In the genomic region with DNA sequence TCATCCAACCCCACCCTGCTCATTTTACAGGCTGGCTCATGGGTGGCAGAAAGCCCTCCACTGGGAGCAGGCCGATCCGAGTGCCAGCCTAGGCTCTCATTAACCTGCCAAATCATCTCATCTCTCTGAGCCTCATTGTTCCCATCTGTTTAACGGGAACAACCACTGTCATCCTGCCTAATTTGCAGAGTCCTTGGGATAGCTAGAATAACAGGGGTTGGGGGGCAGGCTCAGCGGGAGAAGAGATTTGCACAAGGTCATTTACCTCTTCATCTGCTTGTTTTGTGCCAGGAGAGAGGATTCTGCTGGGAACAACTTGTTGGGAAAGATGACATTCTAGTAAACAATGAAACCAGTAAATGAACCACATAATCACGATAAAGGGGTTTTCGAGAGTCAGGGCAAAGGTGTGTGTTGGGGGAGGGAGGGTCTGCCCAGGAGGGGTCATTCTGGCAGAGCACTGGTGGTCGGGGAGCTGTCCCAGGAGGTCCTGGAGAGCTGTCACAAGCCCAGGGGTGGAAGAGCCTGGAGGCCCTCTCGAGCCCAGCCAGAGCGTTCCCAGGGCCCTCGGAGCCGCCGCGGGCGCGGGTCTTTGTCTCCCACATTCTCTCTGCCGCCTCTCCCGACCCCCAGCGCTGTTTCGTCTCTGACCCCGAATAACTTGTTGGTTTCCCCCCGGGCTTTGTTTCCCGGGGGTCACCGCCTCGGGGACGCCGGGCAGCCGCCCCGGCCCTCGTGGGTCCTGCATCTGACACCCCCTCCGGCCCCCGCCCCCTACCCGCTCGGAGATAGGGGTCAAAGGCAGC, we compare ENCODE assay signal across 1 cellular context.
TF ChIP-seq lines count a peak whose summit lies in the region.

No MANE protein-coding gene starts in this region.

TF ChIP-seq in HepG2, 621 proteins besides CTCF, POLR2A, EP300 and RAD21 (continued from another document and continues in another):
- peak; percentile 5; the same call in 1 of the 2 replicates for TF ChIP-seq MAZ (IDR thresholded peaks at IDR 0.05; ENCODE audit: borderline replicate concordance, low read depth, low read length)
- TF ChIP-seq MAZ (CRISPR knock-in tag; IDR thresholded peaks at IDR 0.05; ENCODE audit: low read depth) = no peak; the same call in 1 of the 2 replicates
- TF ChIP-seq AKNA (CRISPR knock-in tag; IDR thresholded peaks at IDR 0.05; ENCODE audit: borderline replicate concordance) = no peak
- TF ChIP-seq ZSCAN29 (CRISPR knock-in tag; conservative IDR thresholded peaks at IDR 0.05) = no peak
- no peak for TF ChIP-seq ZNF670 (CRISPR knock-in tag; IDR thresholded peaks at IDR 0.05; ENCODE audit: borderline replicate concordance)
- 0 out of 2 replicates have a peak, but pooled peaks have one; percentile 5 for TF ChIP-seq ZNF652 (CRISPR knock-in tag; IDR thresholded peaks at IDR 0.05; ENCODE audit: borderline replicate concordance, low read depth)
- no peak for TF ChIP-seq KLF9 (CRISPR knock-in tag; IDR thresholded peaks at IDR 0.05; ENCODE audit: low read depth)
- no peak for TF ChIP-seq NONO (IDR thresholded peaks at IDR 0.05)
- TF ChIP-seq NONO (CRISPR knock-in tag; conservative IDR thresholded peaks at IDR 0.05) = no peak
- no peak; the same call in 1 of the 2 replicates for TF ChIP-seq FOXO1 (CRISPR knock-in tag; IDR thresholded peaks at IDR 0.05)
- TF ChIP-seq, protein P1, sequence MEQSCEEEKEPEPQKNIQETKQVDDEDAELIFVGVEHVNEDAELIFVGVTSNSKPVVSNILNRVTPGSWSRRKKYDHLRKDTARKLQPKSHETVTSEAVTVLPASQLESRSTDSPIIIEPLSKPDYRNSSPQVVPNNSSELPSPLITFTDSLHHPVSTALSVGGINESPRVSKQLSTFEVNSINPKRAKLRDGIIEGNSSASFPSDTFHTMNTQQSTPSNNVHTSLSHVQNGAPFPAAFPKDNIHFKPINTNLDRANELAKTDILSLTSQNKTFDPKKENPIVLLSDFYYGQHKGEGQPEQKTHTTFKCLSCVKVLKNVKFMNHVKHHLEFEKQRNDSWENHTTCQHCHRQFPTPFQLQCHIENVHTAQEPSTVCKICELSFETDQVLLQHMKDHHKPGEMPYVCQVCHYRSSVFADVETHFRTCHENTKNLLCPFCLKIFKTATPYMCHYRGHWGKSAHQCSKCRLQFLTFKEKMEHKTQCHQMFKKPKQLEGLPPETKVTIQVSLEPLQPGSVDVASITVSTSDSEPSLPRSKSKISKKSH (CRISPR knock-in tag; IDR thresholded peaks at IDR 0.05; ENCODE audit: borderline replicate concordance) = no peak
- TF ChIP-seq ZNF781 (CRISPR knock-in tag; IDR thresholded peaks at IDR 0.05; ENCODE audit: borderline replicate concordance, not compliant biosample characterization) = no peak
- TF ChIP-seq ZBTB7A (CRISPR knock-in tag; IDR thresholded peaks at IDR 0.05) = 0 out of 2 replicates have a peak, but pooled peaks have one; percentile 11
- no peak for TF ChIP-seq HOXA5 (CRISPR knock-in tag; IDR thresholded peaks at IDR 0.05)
- no peak; the same call in 1 of the 2 replicates for TF ChIP-seq ZNF619 (CRISPR knock-in tag; IDR thresholded peaks at IDR 0.05)
- TF ChIP-seq, protein P2, sequence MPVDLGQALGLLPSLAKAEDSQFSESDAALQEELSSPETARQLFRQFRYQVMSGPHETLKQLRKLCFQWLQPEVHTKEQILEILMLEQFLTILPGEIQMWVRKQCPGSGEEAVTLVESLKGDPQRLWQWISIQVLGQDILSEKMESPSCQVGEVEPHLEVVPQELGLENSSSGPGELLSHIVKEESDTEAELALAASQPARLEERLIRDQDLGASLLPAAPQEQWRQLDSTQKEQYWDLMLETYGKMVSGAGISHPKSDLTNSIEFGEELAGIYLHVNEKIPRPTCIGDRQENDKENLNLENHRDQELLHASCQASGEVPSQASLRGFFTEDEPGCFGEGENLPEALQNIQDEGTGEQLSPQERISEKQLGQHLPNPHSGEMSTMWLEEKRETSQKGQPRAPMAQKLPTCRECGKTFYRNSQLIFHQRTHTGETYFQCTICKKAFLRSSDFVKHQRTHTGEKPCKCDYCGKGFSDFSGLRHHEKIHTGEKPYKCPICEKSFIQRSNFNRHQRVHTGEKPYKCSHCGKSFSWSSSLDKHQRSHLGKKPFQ (CRISPR knock-in tag; IDR thresholded peaks at IDR 0.05; ENCODE audit: insufficient replicate concordance) = peak; percentile 29
- peak; percentile 81 for TF ChIP-seq ZNF607 (CRISPR knock-in tag; IDR thresholded peaks at IDR 0.05; ENCODE audit: borderline replicate concordance)
- no peak for TF ChIP-seq HDAC6 (IDR thresholded peaks at IDR 0.05; ENCODE audit: low read depth, low read length)
- TF ChIP-seq ZNF720 (CRISPR knock-in tag; IDR thresholded peaks at IDR 0.05) = no peak
- TF ChIP-seq, protein P3, sequence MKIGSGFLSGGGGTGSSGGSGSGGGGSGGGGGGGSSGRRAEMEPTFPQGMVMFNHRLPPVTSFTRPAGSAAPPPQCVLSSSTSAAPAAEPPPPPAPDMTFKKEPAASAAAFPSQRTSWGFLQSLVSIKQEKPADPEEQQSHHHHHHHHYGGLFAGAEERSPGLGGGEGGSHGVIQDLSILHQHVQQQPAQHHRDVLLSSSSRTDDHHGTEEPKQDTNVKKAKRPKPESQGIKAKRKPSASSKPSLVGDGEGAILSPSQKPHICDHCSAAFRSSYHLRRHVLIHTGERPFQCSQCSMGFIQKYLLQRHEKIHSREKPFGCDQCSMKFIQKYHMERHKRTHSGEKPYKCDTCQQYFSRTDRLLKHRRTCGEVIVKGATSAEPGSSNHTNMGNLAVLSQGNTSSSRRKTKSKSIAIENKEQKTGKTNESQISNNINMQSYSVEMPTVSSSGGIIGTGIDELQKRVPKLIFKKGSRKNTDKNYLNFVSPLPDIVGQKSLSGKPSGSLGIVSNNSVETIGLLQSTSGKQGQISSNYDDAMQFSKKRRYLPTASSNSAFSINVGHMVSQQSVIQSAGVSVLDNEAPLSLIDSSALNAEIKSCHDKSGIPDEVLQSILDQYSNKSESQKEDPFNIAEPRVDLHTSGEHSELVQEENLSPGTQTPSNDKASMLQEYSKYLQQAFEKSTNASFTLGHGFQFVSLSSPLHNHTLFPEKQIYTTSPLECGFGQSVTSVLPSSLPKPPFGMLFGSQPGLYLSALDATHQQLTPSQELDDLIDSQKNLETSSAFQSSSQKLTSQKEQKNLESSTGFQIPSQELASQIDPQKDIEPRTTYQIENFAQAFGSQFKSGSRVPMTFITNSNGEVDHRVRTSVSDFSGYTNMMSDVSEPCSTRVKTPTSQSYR (CRISPR knock-in tag; IDR thresholded peaks at IDR 0.05; ENCODE audit: borderline replicate concordance) = peak; percentile 29; the same call in 1 of the 2 replicates
- TF ChIP-seq, protein P4, sequence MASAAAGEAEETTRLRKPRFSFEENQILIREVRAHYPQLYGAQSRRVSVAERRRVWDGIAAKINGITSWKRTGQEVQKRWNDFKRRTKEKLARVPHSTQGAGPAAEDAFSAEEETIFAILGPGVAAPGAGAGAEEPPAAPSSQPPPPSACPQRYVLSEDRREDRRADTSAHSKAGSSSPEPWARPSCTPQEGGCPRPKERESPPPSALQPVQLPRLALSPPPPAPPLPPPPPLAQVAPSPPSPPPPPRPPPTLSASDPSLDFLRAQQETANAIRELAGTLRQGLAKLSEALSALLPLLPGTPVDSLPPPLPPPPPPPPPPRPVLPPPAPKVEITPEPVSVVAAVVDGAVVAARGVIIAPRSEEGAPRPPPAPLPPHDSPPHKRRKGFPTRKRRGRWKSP (CRISPR knock-in tag; IDR thresholded peaks at IDR 0.05) = peak; percentile 49; the same call in 1 of the 2 replicates
- TF ChIP-seq, protein P5, sequence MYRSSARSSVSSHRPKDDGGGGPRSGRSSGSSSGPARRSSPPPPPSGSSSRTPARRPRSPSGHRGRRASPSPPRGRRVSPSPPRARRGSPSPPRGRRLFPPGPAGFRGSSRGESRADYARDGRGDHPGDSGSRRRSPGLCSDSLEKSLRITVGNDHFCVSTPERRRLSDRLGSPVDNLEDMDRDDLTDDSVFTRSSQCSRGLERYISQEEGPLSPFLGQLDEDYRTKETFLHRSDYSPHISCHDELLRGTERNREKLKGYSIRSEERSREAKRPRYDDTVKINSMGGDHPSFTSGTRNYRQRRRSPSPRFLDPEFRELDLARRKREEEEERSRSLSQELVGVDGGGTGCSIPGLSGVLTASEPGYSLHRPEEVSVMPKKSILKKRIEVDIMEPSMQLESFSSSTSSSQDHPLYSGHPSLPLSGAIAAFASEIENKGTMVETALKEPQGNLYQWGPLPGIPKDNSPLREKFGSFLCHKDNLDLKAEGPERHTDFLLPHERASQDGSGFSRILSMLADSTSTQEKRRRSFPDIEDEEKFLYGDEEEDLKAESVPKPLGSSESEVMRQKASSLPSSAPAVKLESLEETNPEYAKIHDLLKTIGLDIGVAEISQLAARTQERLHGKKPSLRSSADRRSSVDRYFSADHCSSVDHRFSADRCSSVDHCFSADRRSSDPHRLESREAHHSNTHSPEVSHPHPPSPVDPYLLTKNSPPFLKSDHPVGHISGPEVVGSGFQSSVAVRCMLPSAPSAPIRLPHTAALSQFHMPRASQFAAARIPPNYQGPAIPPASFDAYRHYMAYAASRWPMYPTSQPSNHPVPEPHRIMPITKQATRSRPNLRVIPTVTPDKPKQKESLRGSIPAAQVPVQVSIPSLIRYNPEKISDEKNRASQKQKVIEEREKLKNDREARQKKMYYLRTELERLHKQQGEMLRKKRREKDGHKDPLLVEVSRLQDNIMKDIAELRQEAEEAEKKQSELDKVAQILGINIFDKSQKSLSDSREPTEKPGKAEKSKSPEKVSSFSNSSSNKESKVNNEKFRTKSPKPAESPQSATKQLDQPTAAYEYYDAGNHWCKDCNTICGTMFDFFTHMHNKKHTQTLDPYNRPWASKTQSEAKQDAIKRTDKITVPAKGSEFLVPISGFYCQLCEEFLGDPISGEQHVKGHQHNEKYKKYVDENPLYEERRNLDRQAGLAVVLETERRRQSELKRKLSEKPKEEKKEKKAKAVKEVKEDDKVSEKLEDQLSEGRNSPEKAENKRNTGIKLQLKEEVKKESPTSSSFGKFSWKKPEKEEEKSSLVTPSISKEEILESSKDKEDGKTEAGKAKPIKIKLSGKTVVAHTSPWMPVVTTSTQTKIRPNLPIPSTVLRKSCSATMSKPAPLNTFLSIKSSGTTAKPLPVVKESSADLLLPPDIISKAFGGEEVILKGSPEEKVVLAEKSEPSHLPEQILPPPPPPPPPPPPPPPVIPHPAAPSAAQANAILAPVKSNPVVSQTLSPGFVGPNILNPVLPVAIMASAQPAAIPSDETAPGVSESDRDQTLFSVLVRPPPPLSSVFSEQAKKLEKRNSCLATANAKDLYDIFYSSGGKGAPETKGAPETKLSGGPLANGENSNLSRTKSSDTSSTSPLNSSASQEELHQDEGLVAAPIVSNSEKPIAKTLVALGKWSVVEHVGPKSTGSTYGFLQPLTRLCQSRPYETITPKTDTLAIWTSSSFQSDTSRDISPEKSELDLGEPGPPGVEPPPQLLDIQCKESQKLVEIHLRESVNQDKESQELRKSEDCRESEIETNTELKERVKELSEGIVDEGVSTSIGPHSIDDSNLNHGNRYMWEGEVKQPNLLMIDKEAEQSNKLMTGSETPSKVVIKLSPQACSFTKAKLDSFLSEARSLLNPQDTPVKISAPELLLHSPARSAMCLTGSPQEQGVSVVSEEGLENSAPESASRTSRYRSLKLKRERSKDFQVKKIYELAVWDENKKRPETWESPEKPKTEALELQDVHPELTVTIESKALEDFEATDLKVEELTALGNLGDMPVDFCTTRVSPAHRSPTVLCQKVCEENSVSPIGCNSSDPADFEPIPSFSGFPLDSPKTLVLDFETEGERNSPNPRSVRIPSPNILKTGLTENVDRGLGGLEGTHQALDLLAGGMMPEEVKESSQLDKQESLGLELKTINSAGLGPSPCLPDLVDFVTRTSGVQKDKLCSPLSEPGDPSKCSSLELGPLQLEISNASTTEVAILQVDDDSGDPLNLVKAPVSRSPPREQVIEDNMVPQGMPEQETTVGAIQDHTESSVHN (CRISPR knock-in tag; IDR thresholded peaks at IDR 0.05) = no peak
- no peak for TF ChIP-seq HBP1 (CRISPR knock-in tag; IDR thresholded peaks at IDR 0.05; ENCODE audit: low read depth)
- no peak for TF ChIP-seq LCORL (IDR thresholded peaks at IDR 0.05)
- peak; percentile 37; the same call in 1 of the 2 replicates for TF ChIP-seq LCORL (CRISPR knock-in tag; IDR thresholded peaks at IDR 0.05)
- no peak for TF ChIP-seq CREB1 (IDR thresholded peaks at IDR 0.05)
- 0 out of 2 replicates have a peak, but pooled peaks have one; percentile 39 for TF ChIP-seq CREB1 (CRISPR knock-in tag; IDR thresholded peaks at IDR 0.05)
- TF ChIP-seq PHF21A (CRISPR knock-in tag; IDR thresholded peaks at IDR 0.05) = peak; percentile 49; the same call in 1 of the 2 replicates
- no peak for TF ChIP-seq MLLT10 (CRISPR knock-in tag; IDR thresholded peaks at IDR 0.05)
- TF ChIP-seq ZNF564 (CRISPR knock-in tag; IDR thresholded peaks at IDR 0.05) = peak; percentile 51; the same call in 1 of the 2 replicates
